In genomic region chrX:119695535-119696050, GRCh38 we compare ENCODE assay signal across 23 cellular contexts. TPM values are rescaled to one million over a fixed set of nuclear protein-coding genes. Genes with fewer than 3 reads are reported as not detected.
A peak's percentile ranks its signal among the peaks of the same experiment; 100 is the strongest.
DNase-seq lines count a peak whose midpoint lies in the region; ATAC-seq, FAIRE-seq and TF ChIP-seq lines count a peak whose summit lies in the region.
"Had no signal": no experiment of that assay in that cellular context is flagged by ENCODE, and none has a peak within 500 bp of the region (broad histone marks: within the 10 kb centered on the region; RNA-seq: fewer than 3 reads in every experiment).

No MANE protein-coding gene starts in this region.

- H3K79me2 ChIP-seq in HepG2 (ENCODE audit: insufficient read depth, low read length) = peaks cover 16% of the 10 kb centered on the region

- H3K27ac Mint-ChIP-seq in activated naive CD4-positive, alpha-beta T cell treated with anti-CD3 and anti-CD28 coated beads, Interleukin-2, amount 50 U/mL, for 24 hours = peak overlapping the region; percentile 67
- H3K27ac Mint-ChIP-seq in activated naive CD4-positive, alpha-beta T cell treated with anti-CD3 and anti-CD28 coated beads, Interleukin-2, amount 50 U/mL, for 72 hours = no peak overlapping the region
- H3K27ac Mint-ChIP-seq in stimulated activated memory B cell treated with anti-CD40 and anti-IgM and Interleukin-4, amounts not matched to agents 10 μg/mL and 1 μg/mL and 100 μg/mL, for 72 hours = peak overlapping the region; percentile 6
- H3K27ac Mint-ChIP-seq: activated naive CD8-positive, alpha-beta T cell treated with anti-CD3 and anti-CD28 coated beads, Interleukin-2, amount 10 ng/mL, durations not matched to agents 7 days and 5 days; activated T-cell treated with anti-CD3 and anti-CD28 coated beads, Interleukin-2, amount 50 U/mL, for 24 hours; dendritic cell treated with granulocyte-macrophage colony-stimulating factor and Interleukin-4, amounts not matched to agents 40 ng/mL and 50 ng/mL, for 4 days; HFFc6 had no signal

- H2BK120ac ChIP-seq in IMR-90 (ENCODE audit: low read depth, low read length) = no peak overlapping the region

- H3K4me1 ChIP-seq in IMR-90 (ENCODE audit: control insufficient read depth, insufficient read depth, low read length) (peaks cover 3% of the 10 kb centered on the region; the same call in 1 of the 2 replicates), HepG2 (ENCODE audit: insufficient read depth, low read length) (peaks cover 9% of the 10 kb centered on the region), tibial nerve (peaks cover 0 to 17% (median 0%) of the 10 kb centered on the region in 4 donors)

- no peak overlapping the region for H3K14ac ChIP-seq in IMR-90 (replicated peaks; ENCODE audit: low read depth, low read length)

- no peaks in the 10 kb centered on the region for H3K9me3 ChIP-seq in IMR-90 (ENCODE audit: control insufficient read depth, insufficient read depth, low read length)
- H3K9me3 ChIP-seq in HepG2 (ENCODE audit: low read length) = no peaks in the 10 kb centered on the region
- H3K9me3 ChIP-seq in tibial nerve = no peaks in the 10 kb centered on the region
- H3K9me3 ChIP-seq: spleen had no signal

- intact Hi-C loops in IMR-90 (cut with micrococcal nuclease) (loop anchor here (5.0 to 10.0 kb wide), 2 partner anchors 59 to 82 kb away; partner anchors contain the start of gene SOWAHD), HepG2 (cut with micrococcal nuclease; ENCODE audit: unreplicated experiment) (loop anchor here (5.0 to 10.0 kb wide), 2 partner anchors 37 to 181 kb away; no protein-coding TSS in a partner anchor)

- H3K27ac ChIP-seq in IMR-90 (ENCODE audit: insufficient read depth, low read length) = no peak overlapping the region
- no peak overlapping the region for H3K27ac ChIP-seq in HepG2 (ENCODE audit: extremely low read length, insufficient read depth, low read length)
- no peak overlapping the region for H3K27ac ChIP-seq in tibial nerve
- H3K27ac ChIP-seq: spleen had no signal

- in situ Hi-C loops in IMR-90 (cut with MboI; ENCODE audit: low sequenced_read_pairs) (no loop called here), HepG2 (cut with HindIII; ENCODE audit: extremely low pct_ligation_motif_present, low pct_unique_long_range_greater_than_20kb) (no loop called here)

- H3K9me1 ChIP-seq in IMR-90 (ENCODE audit: insufficient read depth, low read length) = peaks cover 6% of the 10 kb centered on the region; the same call in 1 of the 2 replicates

- H3K4me3 Mint-ChIP-seq in activated naive CD4-positive, alpha-beta T cell treated with anti-CD3 and anti-CD28 coated beads, Interleukin-2, amount 50 U/mL, for 24 hours = no peak overlapping the region
- peak overlapping the region; percentile 87 for H3K4me3 Mint-ChIP-seq in stimulated activated memory B cell treated with anti-CD40 and anti-IgM and Interleukin-4, amounts not matched to agents 10 μg/mL and 1 μg/mL and 100 μg/mL, for 72 hours
- H3K4me3 Mint-ChIP-seq: activated naive CD8-positive, alpha-beta T cell treated with anti-CD3 and anti-CD28 coated beads, Interleukin-2, amount 10 ng/mL, durations not matched to agents 7 days and 5 days; activated T-cell treated with anti-CD3 and anti-CD28 coated beads, Interleukin-2, amount 50 U/mL, for 24 hours; dendritic cell treated with granulocyte-macrophage colony-stimulating factor and Interleukin-4, amounts not matched to agents 40 ng/mL and 50 ng/mL, for 4 days; HFFc6 had no signal

- H3K9me3 Mint-ChIP-seq in activated naive CD4-positive, alpha-beta T cell treated with anti-CD3 and anti-CD28 coated beads, Interleukin-2, amount 50 U/mL, for 24 hours = no peaks in the 10 kb centered on the region
- no peaks in the 10 kb centered on the region for H3K9me3 Mint-ChIP-seq in activated naive CD4-positive, alpha-beta T cell treated with anti-CD3 and anti-CD28 coated beads, Interleukin-2, amount 50 U/mL, for 72 hours
- H3K9me3 Mint-ChIP-seq in stimulated activated memory B cell treated with anti-CD40 and anti-IgM and Interleukin-4, amounts not matched to agents 10 μg/mL and 1 μg/mL and 100 μg/mL, for 72 hours = no peaks in the 10 kb centered on the region
- H3K9me3 Mint-ChIP-seq: activated naive CD8-positive, alpha-beta T cell treated with anti-CD3 and anti-CD28 coated beads, Interleukin-2, amount 10 ng/mL, durations not matched to agents 7 days and 5 days; activated T-cell treated with anti-CD3 and anti-CD28 coated beads, Interleukin-2, amount 50 U/mL, for 24 hours; dendritic cell treated with granulocyte-macrophage colony-stimulating factor and Interleukin-4, amounts not matched to agents 40 ng/mL and 50 ng/mL, for 4 days; HFFc6 had no signal

- H3K4me1 Mint-ChIP-seq in activated naive CD4-positive, alpha-beta T cell treated with anti-CD3 and anti-CD28 coated beads, Interleukin-2, amount 50 U/mL, for 24 hours = peaks cover 8% of the 10 kb centered on the region
- H3K4me1 Mint-ChIP-seq in stimulated activated memory B cell treated with anti-CD40 and anti-IgM and Interleukin-4, amounts not matched to agents 10 μg/mL and 1 μg/mL and 100 μg/mL, for 72 hours = peaks cover 47% of the 10 kb centered on the region

- TF ChIP-seq POLR2A in IMR-90 (IDR thresholded peaks at IDR 0.05; ENCODE audit: low read depth, low read length) (no peak), HepG2 (IDR thresholded peaks at IDR 0.05; ENCODE audit: insufficient read depth in 1 of 2, low read depth in 2 of 2, low read length in 2 of 2) (no peak), tibial nerve (IDR thresholded peaks at IDR 0.05) (no peak)

- H4K8ac ChIP-seq in IMR-90 (ENCODE audit: low read depth in 2 of 2, low read length in 2 of 2) = no peak overlapping the region

- TF ChIP-seq CTCF in IMR-90 (conservative IDR thresholded peaks at IDR 0.05; ENCODE audit: low read depth, low read length) (no peak), bronchial epithelial cell (IDR thresholded peaks at IDR 0.05; ENCODE audit: insufficient read depth, low read length, severe bottlenecking) (no peak), HepG2 (CRISPR knock-in tag; IDR thresholded peaks at IDR 0.05) (no peak), tibial nerve (IDR thresholded peaks at IDR 0.05) (no peak)

- H2BK15ac ChIP-seq in IMR-90 (ENCODE audit: low read depth, low read length) = no peak overlapping the region

- no peak overlapping the region for H3K4me3 ChIP-seq in IMR-90 (ENCODE audit: insufficient read depth, low read depth, low read length)
- no peak overlapping the region for H3K4me3 ChIP-seq in bronchial epithelial cell (ENCODE audit: low read depth, low read length)
- no peak overlapping the region for H3K4me3 ChIP-seq in HepG2 (replicated peaks in 1 of 3; ENCODE audit: insufficient read depth in 1 of 3, low read depth in 2 of 3, low read length in 3 of 3)
- H3K4me3 ChIP-seq in tibial nerve = no peak overlapping the region

- peaks cover 0 to 9% of the 10 kb centered on the region in 2 experiments; a peak in 2 of 4 replicates for H3K79me1 ChIP-seq in IMR-90 (ENCODE audit: low read depth in 1 of 2, low read length in 2 of 2)

- CTCF ChIA-PET in IMR-90 (lab: Yijun Ruan, JAX) (no interaction called here), HepG2 (lab: Yijun Ruan, JAX; ENCODE audit: low intra/inter-chr PET ratio, low total read pairs) (no interaction called here)

- peak overlapping the region; percentile 24 for H2AFZ ChIP-seq in IMR-90 (replicated peaks; ENCODE audit: low read length, poor library complexity)
- no peak overlapping the region for H2AFZ ChIP-seq in HepG2 (ENCODE audit: low read length)

- FAIRE-seq in bronchial epithelial cell (lab: Jason Lieb, UNC) = peak; percentile 75
- no peak for FAIRE-seq in HepG2 (lab: Jason Lieb, UNC)

- H3K9ac ChIP-seq in IMR-90 (ENCODE audit: low read depth, low read length) = no peak overlapping the region
- H3K9ac ChIP-seq in HepG2 (ENCODE audit: insufficient read depth, low read depth, low read length) = no peak overlapping the region

- no peak overlapping the region for H2BK20ac ChIP-seq in IMR-90 (ENCODE audit: low read depth, low read length)

- no peak overlapping the region for H3K4ac ChIP-seq in IMR-90 (ENCODE audit: low read depth, low read length)

- POLR2A ChIA-PET in IMR-90 (lab: Charles Lee; ENCODE audit: unreplicated experiment) = no interaction called here
- POLR2A ChIA-PET in HepG2 (lab: Yijun Ruan, JAX) = no interaction called here

- no peak overlapping the region for H4K5ac ChIP-seq in IMR-90 (ENCODE audit: low read depth, low read length)

- H2AK5ac ChIP-seq in IMR-90 (ENCODE audit: low read depth, low read length) = no peak overlapping the region

- no peak overlapping the region for H3K18ac ChIP-seq in IMR-90 (ENCODE audit: low read depth, low read length)

- H3K4me2 ChIP-seq in IMR-90 (ENCODE audit: low read depth, low read length) (no peak overlapping the region), HepG2 (ENCODE audit: low read depth, low read length) (no peak overlapping the region)

- WGBS in IMR-90 (ENCODE audit: extremely low coverage in 2 of 2, insufficient read length in 1 of 2), 2 experiments = no CpG with 5 or more reads among the region's 12 CpGs
- 73% methylated on average over 7 of the region's 12 CpGs for WGBS in HepG2 (ENCODE audit: low lambda C conversion rate)
- WGBS in tibial nerve, 2 donors = 79 to 83% methylated on average over 11 to 12 of the region's 12 CpGs

- TF ChIP-seq EP300 in HepG2 (IDR thresholded peaks at IDR 0.05; ENCODE audit: low read depth in 2 of 2, low read length in 2 of 2) (no peak), HepG2 (CRISPR knock-in tag; IDR thresholded peaks at IDR 0.05; ENCODE audit: borderline replicate concordance) (no peak), tibial nerve (IDR thresholded peaks at IDR 0.05) (no peak)

- BruUV-seq in IMR-90 (replicated peaks; lab: Mats Ljungman, UMichigan) (no TSS peak), HepG2 (replicated peaks; lab: Mats Ljungman, UMichigan) (no TSS peak)

- no peak for TF ChIP-seq RAD21 in IMR-90 (IDR thresholded peaks at IDR 0.05; ENCODE audit: low read length)
- TF ChIP-seq RAD21 in HepG2 (CRISPR knock-in tag; IDR thresholded peaks at IDR 0.05) = no peak

- H3K36me3 Mint-ChIP-seq in activated naive CD4-positive, alpha-beta T cell treated with anti-CD3 and anti-CD28 coated beads, Interleukin-2, amount 50 U/mL, for 24 hours = no peaks in the 10 kb centered on the region
- peaks cover 7 to 12% of the 10 kb centered on the region in 2 donors for H3K36me3 Mint-ChIP-seq in activated naive CD4-positive, alpha-beta T cell treated with anti-CD3 and anti-CD28 coated beads, Interleukin-2, amount 50 U/mL, for 72 hours
- no peaks in the 10 kb centered on the region for H3K36me3 Mint-ChIP-seq in stimulated activated memory B cell treated with anti-CD40 and anti-IgM and Interleukin-4, amounts not matched to agents 10 μg/mL and 1 μg/mL and 100 μg/mL, for 72 hours
- H3K36me3 Mint-ChIP-seq: activated naive CD8-positive, alpha-beta T cell treated with anti-CD3 and anti-CD28 coated beads, Interleukin-2, amount 10 ng/mL, durations not matched to agents 7 days and 5 days had no signal

- H2AK9ac ChIP-seq in IMR-90 (replicated peaks; ENCODE audit: low read depth, low read length, poor library complexity) = no peak overlapping the region

- no peak for ATAC-seq in activated naive CD4-positive, alpha-beta T cell treated with anti-CD3 and anti-CD28 coated beads, Interleukin-2, amount 50 U/mL, for 72 hours
- no peak for ATAC-seq in IMR-90 (ENCODE audit: low read depth)
- ATAC-seq in stimulated activated memory B cell treated with anti-CD40 and anti-IgM and Interleukin-4, amounts not matched to agents 10 μg/mL and 1 μg/mL and 100 μg/mL, for 72 hours = peak; percentile 44
- ATAC-seq in HepG2 = no peak
- ATAC-seq in HG02870 (IDR thresholded peaks at IDR 0.05; ENCODE audit: unreplicated experiment) = no peak
- ATAC-seq: Right ventricle myocardium inferior had no signal

- H3K56ac ChIP-seq in IMR-90 (ENCODE audit: extremely low read depth, insufficient read depth, low read length) = no peak overlapping the region

- no peak overlapping the region for H4K91ac ChIP-seq in IMR-90 (ENCODE audit: insufficient read depth, low read depth, low read length)

- no peaks in the 10 kb centered on the region for H3K36me3 ChIP-seq in IMR-90 (ENCODE audit: control insufficient read depth, insufficient read depth, low read length)
- H3K36me3 ChIP-seq in bronchial epithelial cell (ENCODE audit: control insufficient read depth, insufficient read depth, low read length) = no peaks in the 10 kb centered on the region
- no peaks in the 10 kb centered on the region for H3K36me3 ChIP-seq in HepG2 (replicated peaks in 1 of 2; ENCODE audit: control insufficient read depth in 1 of 2, insufficient read depth in 2 of 2, low read length in 2 of 2)
- no peaks in the 10 kb centered on the region for H3K36me3 ChIP-seq in tibial nerve
- H3K36me3 ChIP-seq: spleen had no signal

- DNase-seq in activated naive CD4-positive, alpha-beta T cell treated with anti-CD3 and anti-CD28 coated beads, Interleukin-2, amount 50 U/mL, for 72 hours (ENCODE audit: low spot score in 2 of 2) = no peak
- no peak for DNase-seq in IMR-90
- no peak for DNase-seq in bronchial epithelial cell (ENCODE audit: low read depth)
- no peak for DNase-seq in HepG2 (ENCODE audit: low spot score)
- DNase-seq in tibial nerve (ENCODE audit: low spot score in 2 of 2) = no peak
- DNase-seq: 8988T; activated CD4-positive, alpha-beta T cell treated with anti-CD3 and anti-CD28 coated beads, Interleukin-2, amount 50 U/mL, for 48 hours; activated naive CD8-positive, alpha-beta T cell treated with anti-CD3 and anti-CD28 coated beads, Interleukin-2, amount 10 ng/mL, durations not matched to agents 7 days and 5 days; activated T-cell treated with anti-CD3 and anti-CD28 coated beads, Interleukin-2, amount 50 U/mL, for 24 hours; C1 segment of cervical spinal cord; DMS53; foreskin fibroblast; HFFc6; mesendoderm; NCI-H1694; NK-92 treated with Interleukin-12 subunit alpha and Interleukin-12 subunit beta, amount 100 ng/mL, for 24 hours; SW 1271 had no signal

- H2BK5ac ChIP-seq in IMR-90 (ENCODE audit: low read depth, low read length, poor library complexity, severe bottlenecking) = no peak overlapping the region

- dilution Hi-C loops in IMR-90 (cut with HindIII; ENCODE audit: low sequenced_read_pairs, unreplicated experiment) = no loop called here

- no peaks in the 10 kb centered on the region for H3K27me3 Mint-ChIP-seq in activated naive CD4-positive, alpha-beta T cell treated with anti-CD3 and anti-CD28 coated beads, Interleukin-2, amount 50 U/mL, for 24 hours
- H3K27me3 Mint-ChIP-seq in stimulated activated memory B cell treated with anti-CD40 and anti-IgM and Interleukin-4, amounts not matched to agents 10 μg/mL and 1 μg/mL and 100 μg/mL, for 72 hours = no peaks in the 10 kb centered on the region
- H3K27me3 Mint-ChIP-seq: activated naive CD8-positive, alpha-beta T cell treated with anti-CD3 and anti-CD28 coated beads, Interleukin-2, amount 10 ng/mL, durations not matched to agents 7 days and 5 days; activated T-cell treated with anti-CD3 and anti-CD28 coated beads, Interleukin-2, amount 50 U/mL, for 24 hours; dendritic cell treated with granulocyte-macrophage colony-stimulating factor and Interleukin-4, amounts not matched to agents 40 ng/mL and 50 ng/mL, for 4 days had no signal

- 0 out of 2 replicates have a peak, but pooled peaks cover 3% of the 10 kb centered on the region for H4K20me1 ChIP-seq in IMR-90 (ENCODE audit: insufficient read depth, low read length)
- H4K20me1 ChIP-seq in HepG2 (ENCODE audit: insufficient read depth, low read length) = no peaks in the 10 kb centered on the region

- H3K23ac ChIP-seq in IMR-90 (ENCODE audit: low read depth, low read length) = no peak overlapping the region

- no peaks in the 10 kb centered on the region for H3K27me3 ChIP-seq in IMR-90 (ENCODE audit: control insufficient read depth, insufficient read depth, low read length)
- H3K27me3 ChIP-seq in bronchial epithelial cell (ENCODE audit: control insufficient read depth, insufficient read depth, low read length) = no peaks in the 10 kb centered on the region
- no peaks in the 10 kb centered on the region for H3K27me3 ChIP-seq in HepG2 (ENCODE audit: control insufficient read depth in 1 of 2, insufficient read depth in 2 of 2, low read length in 2 of 2)
- no peaks in the 10 kb centered on the region for H3K27me3 ChIP-seq in tibial nerve

RNA-seq across cellular contexts. Expression of gene SEPTIN6, which starts 2.6 kb away (rescaled TPM):
- total RNA-seq in activated naive CD4-positive, alpha-beta T cell treated with anti-CD3 and anti-CD28 coated beads, Interleukin-2, amount 50 U/mL, for 72 hours = 100 to 1,000 TPM; 110 to 233 TPM
- total RNA-seq in IMR-90 (2012; rRNA removed) (14.2 and 19.0 TPM in 2 replicates), bronchial epithelial cell (1.6 and 1.7 TPM in 2 replicates), HepG2 (2016; rRNA removed; fragmentation: Illumina TruSeq; extraction: Trizol) (21.7 and 34.1 TPM in 2 replicates), tibial nerve (10 to 100 TPM; 18.8 to 35.8 (median 29.7) TPM)
- polyA plus RNA-seq in IMR-90 (2012; rRNA removed) (13.9 and 16.2 TPM in 2 replicates), HepG2 (2011; rRNA removed) (35.9 and 38.3 TPM in 2 replicates)
- 10.4 and 13.4 TPM in 2 replicates for polyA plus RNA-seq in IMR-90 (2012; cell fraction: cytosol; rRNA removed)
- 6.4 and 11.3 TPM in 2 replicates for polyA plus RNA-seq in IMR-90 (2012; cell fraction: nucleus; rRNA removed; ENCODE audit: low replicate concordance)
- 4.2 and 4.3 TPM in 2 replicates for total RNA-seq in HepG2 (2016; cell fraction: cytosol; rRNA removed; fragmentation: Illumina TruSeq; extraction: Trizol; ENCODE audit: low read depth)
- total RNA-seq in HepG2 (2016; cell fraction: insoluble cytoplasmic fraction; rRNA removed; fragmentation: Illumina TruSeq; extraction: Trizol) = 22.6 and 30.6 TPM in 2 replicates
- total RNA-seq in HepG2 (2016; cell fraction: membrane; rRNA removed; fragmentation: Illumina TruSeq; extraction: Trizol) = 11.6 and 11.9 TPM in 2 replicates
- total RNA-seq in HepG2 (2016; cell fraction: nucleus; rRNA removed; fragmentation: Illumina TruSeq; extraction: Trizol) = 13.4 and 14.5 TPM in 2 replicates
- polyA plus RNA-seq in HepG2 (2011; cell fraction: cytosol; rRNA removed) = 35.8 and 37.3 TPM in 2 replicates
- polyA plus RNA-seq in HepG2 (2011; cell fraction: nucleus; rRNA removed) = 20.9 and 22.6 TPM in 2 replicates
- 17.4 and 20.8 TPM in 2 replicates for polyA plus RNA-seq in HepG2 (2012)
- polyA plus RNA-seq in HepG2 (2016; cell fraction: cytosol; fragmentation: Illumina TruSeq; extraction: Trizol; ENCODE audit: low read depth) = 4.8 and 6.3 TPM in 2 replicates
- 33.9 and 37.2 TPM in 2 replicates for polyA plus RNA-seq in HepG2 (2016; cell fraction: insoluble cytoplasmic fraction; fragmentation: Illumina TruSeq; extraction: Trizol; ENCODE audit: low read depth)
- polyA plus RNA-seq in HepG2 (2016; cell fraction: membrane; fragmentation: Illumina TruSeq; extraction: Trizol; ENCODE audit: low read depth) = 11.2 and 12.4 TPM in 2 replicates
- 25.4 and 30.7 TPM in 2 replicates for polyA plus RNA-seq in HepG2 (2016; cell fraction: nucleus; fragmentation: Illumina TruSeq; extraction: Trizol; ENCODE audit: insufficient read depth, low read depth)
- polyA minus RNA-seq in HepG2 (2011; rRNA and poly(A)+ RNA removed; ENCODE audit: low replicate concordance) = 52.2 and 78.0 TPM in 2 replicates
- polyA minus RNA-seq in HepG2 (2011; cell fraction: cytosol; rRNA and poly(A)+ RNA removed) = 24.4 and 30.2 TPM in 2 replicates
- polyA minus RNA-seq in HepG2 (2011; cell fraction: nucleus; rRNA and poly(A)+ RNA removed) = 10.7 and 23.0 TPM in 2 replicates

Comparison
In these comparisons a context has a peak if more than half of its experiments do, and no peak if none do; other contexts are left out.
1. H3K27ac Mint-ChIP-seq: peak in activated naive CD4-positive, alpha-beta T cell treated with anti-CD3 and anti-CD28 coated beads, Interleukin-2, amount 50 U/mL, for 24 hours (single experiment) and stimulated activated memory B cell treated with anti-CD40 and anti-IgM and Interleukin-4, amounts not matched to agents 10 μg/mL and 1 μg/mL and 100 μg/mL, for 72 hours (single experiment); none in activated naive CD4-positive, alpha-beta T cell treated with anti-CD3 and anti-CD28 coated beads, Interleukin-2, amount 50 U/mL, for 72 hours (0 of 2).